ENCODE assay signal across 14 cellular contexts in genomic region chr4:126603851-126604250, GRCh38.
"Had no signal": no experiment of that assay in that cellular context is flagged by ENCODE, and none has a peak within 500 bp of the region (broad histone marks: within the 10 kb centered on the region; RNA-seq: fewer than 3 reads in every experiment).

No MANE protein-coding gene starts in this region.

- ATAC-seq: heart right ventricle; naive thymus-derived CD8-positive, alpha-beta T cell; stimulated activated memory B cell treated with anti-CD40 and anti-IgM and Interleukin-4, amounts not matched to agents 10 μg/mL and 1 μg/mL and 100 μg/mL, for 72 hours; stimulated activated naive CD8-positive, alpha-beta T cell treated with anti-CD3 and anti-CD28 coated beads, Interleukin-15, Interleukin-2, amounts not matched to agents 100 U/mL and 50 U/mL, for 24 hours had no signal

- DNase-seq: effector memory CD4-positive, alpha-beta T cell; esophagus squamous epithelium; heart right ventricle; left lung; naive thymus-derived CD8-positive, alpha-beta T cell; sigmoid colon; spleen; stimulated activated CD4-positive, alpha-beta T cell treated with anti-CD3 and anti-CD28 coated beads, Interleukin-4, amount 100 ng/mL, for 4 hours; stimulated activated naive CD8-positive, alpha-beta T cell treated with anti-CD3 and anti-CD28 coated beads, Interleukin-15, Interleukin-2, amounts not matched to agents 100 U/mL and 50 U/mL, for 24 hours had no signal

- H3K36me3 ChIP-seq: esophagus squamous epithelium, heart right ventricle, left lung, prostate gland, sigmoid colon, spleen, tibial artery had no signal

- H3K27ac ChIP-seq: coronary artery, esophagus squamous epithelium, heart right ventricle, left lung, prostate gland, sigmoid colon, spleen, testis, tibial artery had no signal

- H3K9me3 ChIP-seq: esophagus squamous epithelium, heart right ventricle, left lung, prostate gland, sigmoid colon, spleen, testis, tibial artery had no signal

- H3K27me3 ChIP-seq: esophagus squamous epithelium, heart right ventricle, left lung, sigmoid colon, spleen, testis, tibial artery had no signal

- H3K4me1 ChIP-seq: esophagus squamous epithelium, heart right ventricle, left lung, prostate gland, sigmoid colon, spleen, testis, tibial artery had no signal

- H3K4me3 ChIP-seq: coronary artery, esophagus squamous epithelium, heart right ventricle, left lung, prostate gland, sigmoid colon, spleen, testis, tibial artery had no signal
